In the genomic region with DNA sequence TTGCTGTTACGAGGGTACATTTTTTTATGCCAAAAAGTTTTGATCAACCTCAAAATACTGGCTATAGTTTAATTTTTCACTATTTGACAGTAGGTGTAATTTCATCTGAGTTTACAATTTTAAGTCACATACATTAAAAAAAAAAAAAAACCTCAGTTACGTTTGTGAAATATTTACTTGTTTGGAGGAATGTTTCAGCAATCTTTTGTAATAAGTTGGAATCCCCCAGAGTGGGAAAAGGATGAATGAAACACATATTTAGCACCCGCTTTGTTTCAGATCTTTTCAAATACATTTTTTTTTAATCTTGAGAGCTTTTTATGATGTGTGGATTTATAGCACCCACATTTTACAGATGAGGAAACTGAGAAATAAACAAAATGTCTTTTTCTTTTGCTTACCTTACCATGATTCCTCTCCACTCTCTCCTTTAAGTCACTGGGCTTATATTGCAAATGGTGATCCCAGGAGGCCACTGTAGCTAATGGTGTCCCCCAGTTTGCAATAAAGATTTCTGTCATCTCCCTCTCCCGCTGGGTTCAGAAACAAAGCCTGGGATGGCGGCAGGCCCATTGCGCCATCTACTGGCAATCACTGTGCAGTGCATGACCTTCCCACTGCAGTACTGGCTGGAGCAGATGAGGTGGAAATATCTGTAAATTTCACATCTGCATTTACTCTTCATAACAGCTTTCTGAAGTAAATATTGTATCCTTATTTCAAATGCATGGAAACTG, we compare ENCODE assay signal across 9 cellular contexts. TPM values are rescaled to one million over a fixed set of nuclear protein-coding genes. Genes with fewer than 3 reads are reported as not detected.
DNase-seq lines count a peak whose midpoint lies in the region; ATAC-seq and TF ChIP-seq lines count a peak whose summit lies in the region.
"Had no signal": no experiment of that assay in that cellular context is flagged by ENCODE, and none has a peak within 500 bp of the region (broad histone marks: within the 10 kb centered on the region; RNA-seq: fewer than 3 reads in every experiment).

No MANE protein-coding gene starts in this region.

- no peak overlapping the region for H3K18ac ChIP-seq in mesenchymal stem cell (ENCODE audit: low read depth in 1 of 2, low read length in 2 of 2)

- no peaks in the 10 kb centered on the region for H3K9me3 Mint-ChIP-seq in HFFc6

- 0% methylated on average over 3 of the region's 6 CpGs for WGBS in mesenchymal stem cell

- no peak overlapping the region for H2BK5ac ChIP-seq in mesenchymal stem cell (ENCODE audit: low read depth, low read length, poor library complexity, severe bottlenecking)

- no peak overlapping the region for H2BK15ac ChIP-seq in mesenchymal stem cell (ENCODE audit: low read depth, poor library complexity, severe bottlenecking)

- H3K9me3 ChIP-seq in DND-41 (ENCODE audit: insufficient read depth, low read length, severe bottlenecking) (no peaks in the 10 kb centered on the region), mesenchymal stem cell (ENCODE audit: control insufficient read depth, low read length) (no peaks in the 10 kb centered on the region)

- no peak overlapping the region for H4K8ac ChIP-seq in mesenchymal stem cell (ENCODE audit: low read length)

- H3K4me1 Mint-ChIP-seq in HFFc6 (ENCODE audit: low read depth) = peaks cover 12% of the 10 kb centered on the region

- H3K9ac ChIP-seq in DND-41 (ENCODE audit: low read depth, low read length) (no peak overlapping the region), mesenchymal stem cell (ENCODE audit: low read length) (peak overlapping the region; percentile 65)

- no peaks in the 10 kb centered on the region for H4K20me1 ChIP-seq in DND-41 (ENCODE audit: insufficient read depth, low read length)

- no peaks in the 10 kb centered on the region; the same call in 1 of the 2 replicates for H3K27me3 Mint-ChIP-seq in HFFc6 (ENCODE audit: insufficient read depth)

- H3K4me1 ChIP-seq in DND-41 (ENCODE audit: insufficient read depth, low read length) (peaks cover 5% of the 10 kb centered on the region; the same call in 1 of the 2 replicates), mesenchymal stem cell (ENCODE audit: control insufficient read depth, insufficient read depth, low read depth, low read length) (no peaks in the 10 kb centered on the region)

- H3K36me3 ChIP-seq in DND-41 (ENCODE audit: insufficient read depth, low read length) (no peaks in the 10 kb centered on the region), mesenchymal stem cell (ENCODE audit: control insufficient read depth in 1 of 2, insufficient read depth in 2 of 2, low read depth in 1 of 2, low read length in 2 of 2) (no peaks in the 10 kb centered on the region)

- H2AK5ac ChIP-seq in mesenchymal stem cell (ENCODE audit: low read length, severe bottlenecking) = no peak overlapping the region

- no peak overlapping the region for H3K14ac ChIP-seq in mesenchymal stem cell (ENCODE audit: low read length in 2 of 2)

- H3K27ac Mint-ChIP-seq in HFFc6 = no peak overlapping the region

- peak; percentile 100 for TF ChIP-seq CTCF in DND-41 (IDR thresholded peaks at IDR 0.05; ENCODE audit: borderline replicate concordance, extremely low read depth, low read length, poor library complexity, severe bottlenecking)
- peak; percentile 98 for TF ChIP-seq CTCF in HFFc6 (IDR thresholded peaks at IDR 0.05)

- H2BK12ac ChIP-seq in mesenchymal stem cell (ENCODE audit: low read length in 2 of 2) = no peak overlapping the region

- H2BK120ac ChIP-seq in mesenchymal stem cell (ENCODE audit: low read depth, low read length) = no peak overlapping the region

- H3K4me3 ChIP-seq in DND-41 (ENCODE audit: low read depth in 1 of 2, low read length in 2 of 2) = no peak overlapping the region
- peak overlapping the region in 1 of 2 experiments; percentile 62 for H3K4me3 ChIP-seq in mesenchymal stem cell (ENCODE audit: insufficient read depth in 1 of 2, low read depth in 1 of 2, low read length in 2 of 2)

- peak overlapping the region; percentile 56 for H2AFZ ChIP-seq in DND-41 (ENCODE audit: low read depth, low read length)
- no peak overlapping the region for H2AFZ ChIP-seq in mesenchymal stem cell (ENCODE audit: low read depth, low read length)

- H3K23ac ChIP-seq in mesenchymal stem cell (ENCODE audit: low read length in 2 of 2) = no peak overlapping the region

- H3K4me2 ChIP-seq in DND-41 (ENCODE audit: insufficient read depth, low read length) = no peak overlapping the region
- no peak overlapping the region for H3K4me2 ChIP-seq in mesenchymal stem cell (ENCODE audit: low read length, poor library complexity, severe bottlenecking)

- ATAC-seq in DND-41 (ENCODE audit: insufficient read depth, low read depth) (peak; percentile 95), GM19397 (IDR thresholded peaks at IDR 0.05; ENCODE audit: unreplicated experiment) (no peak)

- DNase-seq in DND-41 (peak; percentile 71), HFFc6 (peak; percentile 32), NCI-H69 (lab: John Stamatoyannopoulos, UW) (peak; percentile 55), mesenchymal stem cell (peak; percentile 53)
- DNase-seq in activated CD8-positive, alpha-beta memory T cell treated with anti-CD3 and anti-CD28 coated beads for 1 hour (ENCODE audit: extremely low read depth in 1 of 2, low read depth in 1 of 2) = peak; percentile 32 to 35
- peak; percentile 52 for DNase-seq in effector CD8-positive, alpha-beta T cell (lab: John Stamatoyannopoulos, UW)
- DNase-seq in stimulated activated CD8-positive, alpha-beta memory T cell treated with anti-CD3 and anti-CD28 coated beads, Interleukin-15, amount 100 ng/mL, for 48 hours (ENCODE audit: low read depth in 2 of 2) = peak; percentile 45 to 47

- no peak overlapping the region for H3K4ac ChIP-seq in mesenchymal stem cell (ENCODE audit: low read depth in 1 of 2, low read length in 2 of 2)

- no peak overlapping the region; the same call in 1 of the 2 replicates for H3K4me3 Mint-ChIP-seq in HFFc6

- H3K36me3 Mint-ChIP-seq in HFFc6 (ENCODE audit: low read depth) = no peaks in the 10 kb centered on the region

- H3K27ac ChIP-seq in DND-41 (ENCODE audit: low read length) (no peak overlapping the region; the same call in 1 of the 2 replicates), mesenchymal stem cell (ENCODE audit: low read length, poor library complexity, severe bottlenecking) (no peak overlapping the region)
- H3K27ac ChIP-seq: epithelial cell of prostate had no signal

- no peaks in the 10 kb centered on the region for H3K79me1 ChIP-seq in mesenchymal stem cell (replicated peaks; ENCODE audit: low read length, poor library complexity, severe bottlenecking)

- H3K79me2 ChIP-seq in DND-41 (ENCODE audit: insufficient read depth, low read length) = no peaks in the 10 kb centered on the region

- H4K91ac ChIP-seq in mesenchymal stem cell (ENCODE audit: low read length) = no peak overlapping the region

- no peaks in the 10 kb centered on the region for H3K27me3 ChIP-seq in DND-41 (ENCODE audit: insufficient read depth, low read length, poor library complexity)
- peaks cover 3 to 19% of the 10 kb centered on the region in 2 experiments for H3K27me3 ChIP-seq in mesenchymal stem cell (ENCODE audit: control insufficient read depth in 1 of 2, insufficient read depth in 1 of 2, low read length in 2 of 2)

RNA-seq across cellular contexts. Expression of gene TBC1D3B, which starts 27.7 kb away (rescaled TPM):
- total RNA-seq in HFFc6 (2021; fragmentation: NEBNext Ultra II Directional; extraction: Animal tissue kit (Norgen Biotek cat#: 25700)) = 1 to 10 TPM in 2 of 6 experiments, under 1 TPM in 4; 0.54 to 1.3 (median 0.80) TPM
- polyA plus RNA-seq in mesenchymal stem cell (2013, experiment 1 of 2) = 1.2 TPM
- polyA plus RNA-seq in mesenchymal stem cell (2013, experiment 2 of 2) = 1.3 TPM

RNA-seq across cellular contexts. Expression of gene CCL4, which starts 45.1 kb away (rescaled TPM):
- total RNA-seq in HFFc6 (2021; fragmentation: NEBNext Ultra II Directional; extraction: Animal tissue kit (Norgen Biotek cat#: 25700)) = not detected
- not detected for polyA plus RNA-seq in mesenchymal stem cell (2013, experiment 1 of 2)
- polyA plus RNA-seq in mesenchymal stem cell (2013, experiment 2 of 2) = not detected

RNA-seq across cellular contexts. Expression of gene CCL3L1, which starts 47.8 kb away (rescaled TPM):
- total RNA-seq in HFFc6 (2021; fragmentation: NEBNext Ultra II Directional; extraction: Animal tissue kit (Norgen Biotek cat#: 25700)) = under 1 TPM in 5 of 6 experiments, not detected in 1; 0.17 to 0.66 (median 0.46) TPM
- 0.76 TPM for polyA plus RNA-seq in mesenchymal stem cell (2013, experiment 1 of 2)
- polyA plus RNA-seq in mesenchymal stem cell (2013, experiment 2 of 2) = 0.97 TPM

RNA-seq across cellular contexts. Expression of gene CCL3, which starts 58.8 kb away (rescaled TPM):
- total RNA-seq in HFFc6 (2021; fragmentation: NEBNext Ultra II Directional; extraction: Animal tissue kit (Norgen Biotek cat#: 25700)) = not detected
- not detected for polyA plus RNA-seq in mesenchymal stem cell (2013, experiment 1 of 2)
- polyA plus RNA-seq in mesenchymal stem cell (2013, experiment 2 of 2) = not detected
